ENCODE assay signal across 24 cellular contexts in genomic region chr5:108264533-108264932, GRCh38.
"Had no signal": no experiment of that assay in that cellular context is flagged by ENCODE, and none has a peak within 500 bp of the region (broad histone marks: within the 10 kb centered on the region; RNA-seq: fewer than 3 reads in every experiment).

No MANE protein-coding gene starts in this region.

- H3K9me3 Mint-ChIP-seq: effector memory CD8-positive, alpha-beta T cell; natural killer cell treated with Interleukin-12 subunit alpha and Interleukin-12 subunit beta and Interleukin-15 and Interleukin-18, amount 100 ng/mL, for 72 hours; neural crest cell; stimulated activated effector memory CD8-positive, alpha-beta T cell treated with anti-CD3 and anti-CD28 coated beads, Interleukin-12 subunit alpha, Interleukin-12 subunit beta, amount 100 ng/mL, for 72 hours had no signal

- H3K4me3 Mint-ChIP-seq: effector memory CD8-positive, alpha-beta T cell; natural killer cell treated with Interleukin-12 subunit alpha and Interleukin-12 subunit beta and Interleukin-15 and Interleukin-18, amount 100 ng/mL, for 72 hours; neural crest cell; stimulated activated effector memory CD8-positive, alpha-beta T cell treated with anti-CD3 and anti-CD28 coated beads, Interleukin-12 subunit alpha, Interleukin-12 subunit beta, amount 100 ng/mL, for 72 hours had no signal

- DNase-seq: dermis blood vessel endothelial cell; effector memory CD8-positive, alpha-beta T cell; erythroblast; esophagus squamous epithelium; foreskin melanocyte; hypothalamus; left cardiac atrium; left ventricle myocardium superior; lower lobe of right lung; right lobe of liver; stimulated activated CD4-positive, alpha-beta T cell treated with anti-CD3 and anti-CD28 coated beads, Interleukin-2, amount 100 ng/mL, for 24 hours; stimulated activated CD4-positive, alpha-beta T cell treated with anti-CD3 and anti-CD28 coated beads, Interleukin-4, amount 100 ng/mL, for 24 hours; stimulated activated naive CD4-positive, alpha-beta T cell treated with Interleukin-2 at 50 U/mL for 16 hours; stomach; thyroid gland; trophoblast cell had no signal

- H3K9me3 ChIP-seq: esophagus squamous epithelium, lower lobe of right lung, neutrophil, right lobe of liver, stomach, thyroid gland, vagina had no signal

- H3K79me2 ChIP-seq: parathyroid adenoma had no signal

- H3K27ac ChIP-seq: coronary artery, esophagus squamous epithelium, lower lobe of right lung, neutrophil, parathyroid adenoma, right lobe of liver, stomach, thyroid gland, vagina had no signal

- ATAC-seq: effector memory CD8-positive, alpha-beta T cell; left cardiac atrium; left ventricle myocardium superior; lower lobe of right lung; natural killer cell treated with Interleukin-12 subunit alpha and Interleukin-12 subunit beta and Interleukin-15 and Interleukin-18, amount 100 ng/mL, for 72 hours; right lobe of liver; stimulated activated effector memory CD8-positive, alpha-beta T cell treated with anti-CD3 and anti-CD28 coated beads, Interleukin-12 subunit alpha, Interleukin-12 subunit beta, amount 100 ng/mL, for 72 hours had no signal

- H3K36me3 ChIP-seq: esophagus squamous epithelium, lower lobe of right lung, neutrophil, right lobe of liver, stomach, thyroid gland, vagina had no signal

- H3K36me3 Mint-ChIP-seq: natural killer cell treated with Interleukin-12 subunit alpha and Interleukin-12 subunit beta and Interleukin-15 and Interleukin-18, amount 100 ng/mL, for 72 hours; stimulated activated effector memory CD8-positive, alpha-beta T cell treated with anti-CD3 and anti-CD28 coated beads, Interleukin-12 subunit alpha, Interleukin-12 subunit beta, amount 100 ng/mL, for 72 hours had no signal

- H3K9ac ChIP-seq: parathyroid adenoma had no signal

- H3K27ac Mint-ChIP-seq: effector memory CD8-positive, alpha-beta T cell; natural killer cell treated with Interleukin-12 subunit alpha and Interleukin-12 subunit beta and Interleukin-15 and Interleukin-18, amount 100 ng/mL, for 72 hours; progenitor cell of endocrine pancreas; stimulated activated effector memory CD8-positive, alpha-beta T cell treated with anti-CD3 and anti-CD28 coated beads, Interleukin-12 subunit alpha, Interleukin-12 subunit beta, amount 100 ng/mL, for 72 hours had no signal

- H3K4me1 ChIP-seq: esophagus squamous epithelium, thyroid gland had no signal

- H3K27me3 ChIP-seq: esophagus squamous epithelium, neutrophil, right lobe of liver, stomach, thyroid gland, vagina had no signal

- H2AFZ ChIP-seq: parathyroid adenoma had no signal

- H3K27me3 Mint-ChIP-seq: effector memory CD8-positive, alpha-beta T cell; natural killer cell treated with Interleukin-12 subunit alpha and Interleukin-12 subunit beta and Interleukin-15 and Interleukin-18, amount 100 ng/mL, for 72 hours; progenitor cell of endocrine pancreas had no signal

- H3K4me3 ChIP-seq: coronary artery, esophagus squamous epithelium, lower lobe of right lung, right lobe of liver, stomach, thyroid gland, vagina had no signal
